Comparison of ENCODE assay signal across 21 cellular contexts in the genomic region with DNA sequence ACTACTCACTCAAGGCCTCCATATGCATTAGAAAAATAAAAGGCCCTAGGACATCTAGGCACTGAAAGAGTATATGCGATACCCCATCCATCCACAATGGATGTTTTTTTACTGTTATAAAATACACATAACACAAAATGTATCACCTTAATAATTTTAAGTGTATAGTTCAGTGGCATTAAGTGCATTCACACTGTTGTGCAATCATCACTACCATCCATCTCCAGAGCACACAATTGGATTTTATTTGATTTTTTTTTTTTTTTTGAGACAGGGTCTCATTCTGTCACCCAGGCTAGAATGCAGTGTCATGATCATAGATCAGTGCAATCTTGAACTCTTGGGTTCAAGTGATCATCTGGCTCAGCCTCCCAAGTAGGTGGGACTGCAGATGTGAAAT. TPM values are rescaled to one million over a fixed set of nuclear protein-coding genes. Genes with fewer than 3 reads are reported as not detected.
DNase-seq lines count a peak whose midpoint lies in the region; ATAC-seq, FAIRE-seq and TF ChIP-seq lines count a peak whose summit lies in the region.
"Had no signal": no experiment of that assay in that cellular context is flagged by ENCODE, and none has a peak within 500 bp of the region (broad histone marks: within the 10 kb centered on the region; RNA-seq: fewer than 3 reads in every experiment).

No MANE protein-coding gene starts in this region.

- H3K27me3 ChIP-seq in K562 (ENCODE audit: control insufficient read depth in 2 of 2, insufficient read depth in 2 of 2, low read length in 2 of 2) = no peaks in the 10 kb centered on the region
- H3K27me3 ChIP-seq: BLaER1 treated with 17β-estradiol and CSF1 and Interleukin-3, amounts not matched to agents 10 nM and 100 nM; neural progenitor cell; stomach; thyroid gland; vagina had no signal

- peaks cover 56% of the 10 kb centered on the region for H3K36me3 ChIP-seq in K562 (ENCODE audit: control insufficient read depth, insufficient read depth, low read length)
- H3K36me3 ChIP-seq: neural progenitor cell had no signal

- no peak for TF ChIP-seq CTCF in K562 (IDR thresholded peaks at IDR 0.05 in 2 of 3, conservative IDR thresholded peaks at IDR 0.05 in 1 of 3; ENCODE audit: insufficient read depth in 2 of 3, low read depth in 1 of 3, low read length in 3 of 3)

- H3K4me2 ChIP-seq in K562 (ENCODE audit: insufficient read depth, low read length) = no peak overlapping the region
- H3K4me2 ChIP-seq: neural progenitor cell, smooth muscle cell had no signal

- no peaks in the 10 kb centered on the region for H3K9me3 ChIP-seq in K562 (replicated peaks; ENCODE audit: control insufficient read depth, insufficient read depth, low read depth, low read length)
- H3K9me3 ChIP-seq: BLaER1 treated with 17β-estradiol and CSF1 and Interleukin-3, amounts not matched to agents 10 nM and 100 nM; stomach; thyroid gland; vagina had no signal

- intact Hi-C loops in K562 (cut with micrococcal nuclease) = no loop called here

- no peak for FAIRE-seq in K562 (lab: Jason Lieb, UNC)
- FAIRE-seq: colon had no signal

- TF ChIP-seq RAD21 in K562 (CRISPR knock-in tag; conservative IDR thresholded peaks at IDR 0.05 in 1 of 2, IDR thresholded peaks at IDR 0.05 in 1 of 2) = no peak

- H3K27ac ChIP-seq in K562 (ENCODE audit: extremely low read depth, low read depth, low read length) = no peak overlapping the region
- H3K27ac ChIP-seq: BLaER1 treated with 17β-estradiol and CSF1 and Interleukin-3, amounts not matched to agents 10 nM and 100 nM; epithelial cell of prostate; neural progenitor cell; parathyroid adenoma; stomach; thyroid gland; vagina had no signal

- WGBS in K562 (ENCODE audit: insufficient coverage, low coverage, missing lambda C conversion rate) = 93% methylated on average over 1 of the region's 1 CpG

- CTCF ChIA-PET in K562 (lab: Yijun Ruan, JAX; ENCODE audit: low intra/inter-chr PET ratio) = no interaction called here

- H4K20me1 ChIP-seq in K562 (replicated peaks; ENCODE audit: control insufficient read depth, insufficient read depth, low read length) = no peaks in the 10 kb centered on the region
- H4K20me1 ChIP-seq: BLaER1 treated with 17β-estradiol and CSF1 and Interleukin-3, amounts not matched to agents 10 nM and 100 nM had no signal

- POLR2A ChIA-PET in K562 (lab: Yijun Ruan, JAX) = interaction anchor here (0.6 to 27.1 kb wide), 3 partner anchors 8 to 38 kb away, joined by 3 to 524 read pairs (median 3); partner anchors contain the start of gene NRM

- no peak overlapping the region for H3K9ac ChIP-seq in K562 (ENCODE audit: insufficient read depth in 1 of 2, low read depth in 2 of 2, low read length in 2 of 2)
- H3K9ac ChIP-seq: BLaER1 treated with 17β-estradiol and CSF1 and Interleukin-3, amounts not matched to agents 10 nM and 100 nM; neural progenitor cell; parathyroid adenoma had no signal

- no peak for DNase-seq in K562 (ENCODE audit: extremely low read depth in 1 of 4, low spot score in 3 of 4)
- no peak for DNase-seq in NCI-H1417 (lab: John Stamatoyannopoulos, UW)
- DNase-seq: activated CD4-positive, alpha-beta T cell treated with anti-CD3 and anti-CD28 coated beads for 36 hours; activated T-cell treated with anti-CD3 and anti-CD28 coated beads for 4 hours; effector CD8-positive, alpha-beta T cell; MM.1S; NCI-H2029 treated with DMSO at 0.1 percent for 48 hours; NCI-H526 treated with DMSO at 0.1 percent for 48 hours; Right ventricle myocardium superior; stimulated activated CD4-positive, alpha-beta T cell treated with anti-CD3 and anti-CD28 coated beads, Interleukin-1b, Interleukin-23, amount 100 ng/mL, for 48 hours; stomach; thyroid gland had no signal

- in situ Hi-C loops in K562 (cut with MboI) = no loop called here

- no peak for TF ChIP-seq POLR2A in K562 (conservative IDR thresholded peaks at IDR 0.05)

- peaks cover 46% of the 10 kb centered on the region for H3K79me2 ChIP-seq in K562 (ENCODE audit: control insufficient read depth, insufficient read depth, low read length)
- H3K79me2 ChIP-seq: parathyroid adenoma had no signal

- H3K4me1 ChIP-seq in K562 (replicated peaks in 1 of 2; ENCODE audit: control insufficient read depth in 2 of 2, insufficient read depth in 2 of 2, low read length in 2 of 2) = peaks cover 7 to 15% of the 10 kb centered on the region in 2 experiments; a peak in 4 of 5 replicates

- H2AFZ ChIP-seq in K562 (ENCODE audit: low read depth, low read length) = no peak overlapping the region
- H2AFZ ChIP-seq: neural progenitor cell, parathyroid adenoma had no signal

- no peaks in the 10 kb centered on the region for H3K9me1 ChIP-seq in K562 (ENCODE audit: control insufficient read depth, insufficient read depth, low read length)

- no peak for TF ChIP-seq EP300 in K562 (IDR thresholded peaks at IDR 0.05; ENCODE audit: low read length)

- BruUV-seq in K562 (replicated peaks; lab: Mats Ljungman, UMichigan) = no TSS peak

- H3K4me3 ChIP-seq in K562 = no peak overlapping the region
- H3K4me3 ChIP-seq: BLaER1 treated with 17β-estradiol and CSF1 and Interleukin-3, amounts not matched to agents 10 nM and 100 nM; neural progenitor cell; smooth muscle cell; stomach; thyroid gland; vagina had no signal

- no peak for ATAC-seq in K562
- ATAC-seq: activated CD4-positive, alpha-beta T cell treated with anti-CD3 and anti-CD28 coated beads for 36 hours; activated naive CD4-positive, alpha-beta T cell treated with anti-CD3 and anti-CD28 coated beads, Interleukin-2, amount 50 U/mL, for 72 hours; left lobe of liver had no signal

RNA-seq across cellular contexts. Expression of gene MDC1, which starts 2.8 kb away (rescaled TPM):
- 79.5 and 80.7 TPM in 2 replicates for total RNA-seq in K562 (2011; cell fraction: chromatin; rRNA removed; ENCODE audit: low replicate concordance)
- total RNA-seq in K562 (2011; cell fraction: nucleolus; rRNA removed) = 47.5 and 50.5 TPM in 2 replicates
- 62.0 and 85.1 TPM in 2 replicates for total RNA-seq in K562 (2011; cell fraction: nucleoplasm; rRNA removed)
- total RNA-seq in K562 (2014; rRNA removed) (15.7 and 24.3 TPM in 2 replicates), K562 (2014; rRNA removed; fragmentation: Illumina TruSeq; extraction: Trizol) (20.0 and 25.5 TPM in 2 replicates), K562 (2015; rRNA removed; fragmentation: Illumina TruSeq; extraction: Trizol) (15.6 and 18.2 TPM in 2 replicates), K562 (2021) (96.8 and 114 TPM in 2 replicates)
- polyA plus RNA-seq in K562 (2011; rRNA removed) (21.5 and 55.8 TPM in 2 replicates), K562 (2014; fragmentation: Illumina TruSeq; extraction: Trizol) (72.9 and 95.4 TPM in 2 replicates), K562 (2014; fragmentation: Nextera tagmentation; extraction: Ambion mirVana) (1 to 10 TPM; 8.2 to 8.8 TPM), K562 (2014; rRNA removed) (31.3 and 35.0 TPM in 2 replicates)
- polyA plus RNA-seq in K562 (2011; cell fraction: cytosol; rRNA removed) = 28.0 and 35.1 TPM in 2 replicates
- polyA plus RNA-seq in K562 (2011; cell fraction: nucleus; rRNA removed) = 105 and 141 TPM in 2 replicates
- polyA plus RNA-seq in K562 (2012) = 68.1 and 105 TPM in 2 replicates
- polyA minus RNA-seq in K562 (2011; rRNA and poly(A)+ RNA removed) = 24.0 and 34.6 TPM in 2 replicates
- polyA minus RNA-seq in K562 (2011; cell fraction: cytosol; rRNA and poly(A)+ RNA removed) = 56.9 and 94.9 TPM in 2 replicates
- polyA minus RNA-seq in K562 (2011; cell fraction: nucleus; rRNA and poly(A)+ RNA removed) = 16.4 and 27.8 TPM in 2 replicates

RNA-seq across cellular contexts. Expression of gene TUBB, which starts 5.9 kb away (rescaled TPM):
- 127 and 264 TPM in 2 replicates for total RNA-seq in K562 (2011; cell fraction: chromatin; rRNA removed; ENCODE audit: low replicate concordance)
- total RNA-seq in K562 (2011; cell fraction: nucleolus; rRNA removed) = 272 and 276 TPM in 2 replicates
- 270 and 313 TPM in 2 replicates for total RNA-seq in K562 (2011; cell fraction: nucleoplasm; rRNA removed)
- total RNA-seq in K562 (2014; rRNA removed) (1,062 and 1,409 TPM in 2 replicates), K562 (2014; rRNA removed; fragmentation: Illumina TruSeq; extraction: Trizol) (863 and 971 TPM in 2 replicates), K562 (2015; rRNA removed; fragmentation: Illumina TruSeq; extraction: Trizol) (1,443 and 1,478 TPM in 2 replicates), K562 (2021) (1,495 and 1,529 TPM in 2 replicates)
- polyA plus RNA-seq in K562 (2011; rRNA removed) (2,369 and 2,705 TPM in 2 replicates), K562 (2014; fragmentation: Illumina TruSeq; extraction: Trizol) (2,541 and 2,870 TPM in 2 replicates), K562 (2014; fragmentation: Nextera tagmentation; extraction: Ambion mirVana) (1,000 to 10,000 TPM; 1,106 to 1,864 TPM), K562 (2014; rRNA removed) (1,462 and 1,903 TPM in 2 replicates)
- polyA plus RNA-seq in K562 (2011; cell fraction: cytosol; rRNA removed) = 2,776 and 3,265 TPM in 2 replicates
- polyA plus RNA-seq in K562 (2011; cell fraction: nucleus; rRNA removed) = 619 and 708 TPM in 2 replicates
- polyA plus RNA-seq in K562 (2012) = 1,523 and 1,878 TPM in 2 replicates
- polyA minus RNA-seq in K562 (2011; rRNA and poly(A)+ RNA removed) = 1,764 and 2,070 TPM in 2 replicates
- polyA minus RNA-seq in K562 (2011; cell fraction: cytosol; rRNA and poly(A)+ RNA removed) = 880 and 960 TPM in 2 replicates
- 140 and 261 TPM in 2 replicates for polyA minus RNA-seq in K562 (2011; cell fraction: nucleus; rRNA and poly(A)+ RNA removed)

RNA-seq across cellular contexts. Expression of gene NRM, which starts 23.5 kb away (rescaled TPM):
- total RNA-seq in K562 (2011; cell fraction: chromatin; rRNA removed; ENCODE audit: low replicate concordance) = 17.1 and 42.3 TPM in 2 replicates
- 41.3 and 48.0 TPM in 2 replicates for total RNA-seq in K562 (2011; cell fraction: nucleolus; rRNA removed)
- total RNA-seq in K562 (2011; cell fraction: nucleoplasm; rRNA removed) = 51.0 and 61.6 TPM in 2 replicates
- total RNA-seq in K562 (2014; rRNA removed) (9.7 and 12.4 TPM in 2 replicates), K562 (2014; rRNA removed; fragmentation: Illumina TruSeq; extraction: Trizol) (10.6 and 14.4 TPM in 2 replicates), K562 (2015; rRNA removed; fragmentation: Illumina TruSeq; extraction: Trizol) (17.4 and 18.1 TPM in 2 replicates), K562 (2021) (32.9 and 35.7 TPM in 2 replicates)
- polyA plus RNA-seq in K562 (2011; rRNA removed) (12.6 and 22.9 TPM in 2 replicates), K562 (2014; fragmentation: Illumina TruSeq; extraction: Trizol) (57.9 and 58.2 TPM in 2 replicates), K562 (2014; fragmentation: Nextera tagmentation; extraction: Ambion mirVana) (10 to 100 TPM; 16.1 to 18.6 TPM), K562 (2014; rRNA removed) (19.4 and 22.5 TPM in 2 replicates)
- 26.4 and 41.5 TPM in 2 replicates for polyA plus RNA-seq in K562 (2011; cell fraction: cytosol; rRNA removed)
- 28.3 and 48.5 TPM in 2 replicates for polyA plus RNA-seq in K562 (2011; cell fraction: nucleus; rRNA removed)
- 45.0 and 59.0 TPM in 2 replicates for polyA plus RNA-seq in K562 (2012)
- polyA minus RNA-seq in K562 (2011; rRNA and poly(A)+ RNA removed) = 14.4 and 15.0 TPM in 2 replicates
- polyA minus RNA-seq in K562 (2011; cell fraction: cytosol; rRNA and poly(A)+ RNA removed) = 19.7 and 29.2 TPM in 2 replicates
- polyA minus RNA-seq in K562 (2011; cell fraction: nucleus; rRNA and poly(A)+ RNA removed) = 12.0 and 14.7 TPM in 2 replicates

RNA-seq across cellular contexts. Expression of gene PPP1R18, which starts 27.8 kb away (rescaled TPM):
- total RNA-seq in K562 (2011; cell fraction: chromatin; rRNA removed; ENCODE audit: low replicate concordance) = 17.9 and 43.7 TPM in 2 replicates
- 30.3 and 35.5 TPM in 2 replicates for total RNA-seq in K562 (2011; cell fraction: nucleolus; rRNA removed)
- total RNA-seq in K562 (2011; cell fraction: nucleoplasm; rRNA removed) = 35.6 and 50.9 TPM in 2 replicates
- 29.1 and 46.5 TPM in 2 replicates for total RNA-seq in K562 (2014; rRNA removed)
- 36.3 and 37.5 TPM in 2 replicates for total RNA-seq in K562 (2014; rRNA removed; fragmentation: Illumina TruSeq; extraction: Trizol)
- 42.6 and 45.3 TPM in 2 replicates for total RNA-seq in K562 (2015; rRNA removed; fragmentation: Illumina TruSeq; extraction: Trizol)
- total RNA-seq in K562 (2021) = 65.1 and 69.5 TPM in 2 replicates
- polyA plus RNA-seq in K562 (2011; rRNA removed) = 80.5 and 118 TPM in 2 replicates
- 136 and 150 TPM in 2 replicates for polyA plus RNA-seq in K562 (2011; cell fraction: cytosol; rRNA removed)
- polyA plus RNA-seq in K562 (2011; cell fraction: nucleus; rRNA removed) = 69.7 and 114 TPM in 2 replicates
- polyA plus RNA-seq in K562 (2012) = 53.8 and 162 TPM in 2 replicates
- polyA plus RNA-seq in K562 (2014; fragmentation: Illumina TruSeq; extraction: Trizol) = 96.8 and 99.2 TPM in 2 replicates
- polyA plus RNA-seq in K562 (2014; fragmentation: Nextera tagmentation; extraction: Ambion mirVana) = 10 to 100 TPM; 12.0 to 12.6 TPM
- 60.2 and 69.0 TPM in 2 replicates for polyA plus RNA-seq in K562 (2014; rRNA removed)
- 44.7 TPM in 2 replicates for polyA minus RNA-seq in K562 (2011; rRNA and poly(A)+ RNA removed)
- polyA minus RNA-seq in K562 (2011; cell fraction: cytosol; rRNA and poly(A)+ RNA removed) = 38.3 and 45.2 TPM in 2 replicates
- 12.0 and 26.3 TPM in 2 replicates for polyA minus RNA-seq in K562 (2011; cell fraction: nucleus; rRNA and poly(A)+ RNA removed)

RNA-seq across cellular contexts. Expression of gene FLOT1, which starts 28.2 kb away (rescaled TPM):
- 164 and 277 TPM in 2 replicates for total RNA-seq in K562 (2011; cell fraction: chromatin; rRNA removed; ENCODE audit: low replicate concordance)
- total RNA-seq in K562 (2011; cell fraction: nucleolus; rRNA removed) = 152 and 165 TPM in 2 replicates
- 155 and 194 TPM in 2 replicates for total RNA-seq in K562 (2011; cell fraction: nucleoplasm; rRNA removed)
- total RNA-seq in K562 (2014; rRNA removed) (118 and 131 TPM in 2 replicates), K562 (2014; rRNA removed; fragmentation: Illumina TruSeq; extraction: Trizol) (84.7 and 84.8 TPM in 2 replicates), K562 (2015; rRNA removed; fragmentation: Illumina TruSeq; extraction: Trizol) (101 and 102 TPM in 2 replicates), K562 (2021) (124 and 127 TPM in 2 replicates)
- polyA plus RNA-seq in K562 (2011; rRNA removed) (131 and 154 TPM in 2 replicates), K562 (2014; fragmentation: Illumina TruSeq; extraction: Trizol) (138 and 144 TPM in 2 replicates), K562 (2014; fragmentation: Nextera tagmentation; extraction: Ambion mirVana) (10 to 100 TPM; 11.7 to 12.0 TPM), K562 (2014; rRNA removed) (149 and 174 TPM in 2 replicates)
- 144 and 149 TPM in 2 replicates for polyA plus RNA-seq in K562 (2011; cell fraction: cytosol; rRNA removed)
- 209 and 233 TPM in 2 replicates for polyA plus RNA-seq in K562 (2011; cell fraction: nucleus; rRNA removed)
- polyA plus RNA-seq in K562 (2012) = 135 and 272 TPM in 2 replicates
- 122 and 132 TPM in 2 replicates for polyA minus RNA-seq in K562 (2011; rRNA and poly(A)+ RNA removed)
- polyA minus RNA-seq in K562 (2011; cell fraction: cytosol; rRNA and poly(A)+ RNA removed) = 72.2 and 76.2 TPM in 2 replicates
- polyA minus RNA-seq in K562 (2011; cell fraction: nucleus; rRNA and poly(A)+ RNA removed) = 38.5 and 58.5 TPM in 2 replicates
